ENCODE assay signal across 19 cellular contexts in genomic region chr3:18827664-18828063, GRCh38.
DNase-seq lines count a peak whose midpoint lies in the region; ATAC-seq, FAIRE-seq and TF ChIP-seq lines count a peak whose summit lies in the region.
"Had no signal": no experiment of that assay in that cellular context is flagged by ENCODE, and none has a peak within 500 bp of the region (broad histone marks: within the 10 kb centered on the region; RNA-seq: fewer than 3 reads in every experiment).

No MANE protein-coding gene starts in this region.

- no peak overlapping the region for H3K4me3 Mint-ChIP-seq in activated T-cell treated with anti-CD3 and anti-CD28 coated beads, Interleukin-2, amount 50 U/mL, for 72 hours
- H3K4me3 Mint-ChIP-seq in activated CD8-positive, alpha-beta T cell treated with anti-CD3 and anti-CD28 coated beads, Interleukin-2, amount 10 ng/mL, durations not matched to agents 7 days and 5 days: no peak overlapping the region
- no peak overlapping the region for H3K4me3 Mint-ChIP-seq in stimulated activated effector memory CD8-positive, alpha-beta T cell treated with anti-CD3 and anti-CD28 coated beads, Interleukin-12 subunit alpha, Interleukin-12 subunit beta, amount 100 ng/mL, for 72 hours
- H3K4me3 Mint-ChIP-seq: GM23338 had no signal

- no peak overlapping the region for H3K27ac Mint-ChIP-seq in activated T-cell treated with anti-CD3 and anti-CD28 coated beads, Interleukin-2, amount 50 U/mL, for 72 hours
- no peak overlapping the region for H3K27ac Mint-ChIP-seq in activated CD8-positive, alpha-beta T cell treated with anti-CD3 and anti-CD28 coated beads, Interleukin-2, amount 10 ng/mL, durations not matched to agents 7 days and 5 days
- no peak overlapping the region for H3K27ac Mint-ChIP-seq in stimulated activated effector memory CD8-positive, alpha-beta T cell treated with anti-CD3 and anti-CD28 coated beads, Interleukin-12 subunit alpha, Interleukin-12 subunit beta, amount 100 ng/mL, for 72 hours
- H3K27ac Mint-ChIP-seq: GM23338 had no signal

- H3K27me3 Mint-ChIP-seq in activated T-cell treated with anti-CD3 and anti-CD28 coated beads, Interleukin-2, amount 50 U/mL, for 72 hours (ENCODE audit: low read depth): no peaks in the 10 kb centered on the region
- H3K27me3 Mint-ChIP-seq in activated CD8-positive, alpha-beta T cell treated with anti-CD3 and anti-CD28 coated beads, Interleukin-2, amount 10 ng/mL, durations not matched to agents 7 days and 5 days (ENCODE audit: low read depth): no peaks in the 10 kb centered on the region

- POLR2A ChIA-PET in activated CD8-positive, alpha-beta T cell treated with anti-CD3 and anti-CD28 coated beads, Interleukin-2, amount 10 ng/mL, durations not matched to agents 7 days and 5 days (lab: Charles Lee): no interaction called here

- no peak for FAIRE-seq in H54 (lab: Jason Lieb, UNC)

- H3K36me3 Mint-ChIP-seq in activated T-cell treated with anti-CD3 and anti-CD28 coated beads, Interleukin-2, amount 50 U/mL, for 72 hours (ENCODE audit: insufficient read depth in 2 of 2): no peaks in the 10 kb centered on the region
- no peaks in the 10 kb centered on the region for H3K36me3 Mint-ChIP-seq in activated CD8-positive, alpha-beta T cell treated with anti-CD3 and anti-CD28 coated beads, Interleukin-2, amount 10 ng/mL, durations not matched to agents 7 days and 5 days (ENCODE audit: low read depth)
- no peaks in the 10 kb centered on the region for H3K36me3 Mint-ChIP-seq in stimulated activated effector memory CD8-positive, alpha-beta T cell treated with anti-CD3 and anti-CD28 coated beads, Interleukin-12 subunit alpha, Interleukin-12 subunit beta, amount 100 ng/mL, for 72 hours

- DNase-seq in activated T-cell treated with anti-CD3 and anti-CD28 coated beads, Interleukin-2, amount 50 U/mL, for 72 hours: no peak
- no peak for DNase-seq in activated T-cell treated with anti-CD3 and anti-CD28 coated beads, Interleukin-2, amount 50 U/mL, for 1 hour
- DNase-seq in Kasumi-1 (lab: John Stamatoyannopoulos, UW) (peak; percentile 7 to 21), AG08396 (ENCODE audit: low spot score) (no peak), H54 (ENCODE audit: insufficient read length, low spot score) (no peak)
- no peak for DNase-seq in activated CD8-positive, alpha-beta T cell treated with anti-CD3 and anti-CD28 coated beads, Interleukin-2, amount 10 ng/mL, durations not matched to agents 7 days and 5 days
- DNase-seq in stimulated activated effector memory CD8-positive, alpha-beta T cell treated with anti-CD3 and anti-CD28 coated beads, Interleukin-12 subunit alpha, Interleukin-12 subunit beta, amount 100 ng/mL, for 72 hours (ENCODE audit: low spot score in 2 of 2): no peak
- DNase-seq: C1 segment of cervical spinal cord, DMS 273 treated with DMSO at 0.1 percent for 48 hours, GDM1, NCI-H1417 treated with DMSO at 0.1 percent for 48 hours, NCI-H187 treated with DMSO at 0.1 percent for 48 hours, NCI-H2227 treated with DMSO at 0.1 percent for 48 hours, NCI-H524, Peyer's patch, SW 1271 had no signal

- H3K9me3 Mint-ChIP-seq in activated T-cell treated with anti-CD3 and anti-CD28 coated beads, Interleukin-2, amount 50 U/mL, for 72 hours: no peaks in the 10 kb centered on the region
- no peaks in the 10 kb centered on the region for H3K9me3 Mint-ChIP-seq in activated CD8-positive, alpha-beta T cell treated with anti-CD3 and anti-CD28 coated beads, Interleukin-2, amount 10 ng/mL, durations not matched to agents 7 days and 5 days (ENCODE audit: insufficient read depth)
- no peaks in the 10 kb centered on the region for H3K9me3 Mint-ChIP-seq in stimulated activated effector memory CD8-positive, alpha-beta T cell treated with anti-CD3 and anti-CD28 coated beads, Interleukin-12 subunit alpha, Interleukin-12 subunit beta, amount 100 ng/mL, for 72 hours
- H3K9me3 Mint-ChIP-seq: GM23338 had no signal

- CTCF ChIA-PET in activated CD8-positive, alpha-beta T cell treated with anti-CD3 and anti-CD28 coated beads, Interleukin-2, amount 10 ng/mL, durations not matched to agents 7 days and 5 days (lab: Charles Lee): no interaction called here

- peaks cover 24% of the 10 kb centered on the region for H3K4me1 Mint-ChIP-seq in activated T-cell treated with anti-CD3 and anti-CD28 coated beads, Interleukin-2, amount 50 U/mL, for 72 hours (ENCODE audit: low read depth)
- H3K4me1 Mint-ChIP-seq in activated CD8-positive, alpha-beta T cell treated with anti-CD3 and anti-CD28 coated beads, Interleukin-2, amount 10 ng/mL, durations not matched to agents 7 days and 5 days (ENCODE audit: low read depth): peaks cover 12% of the 10 kb centered on the region
- peaks cover 6% of the 10 kb centered on the region for H3K4me1 Mint-ChIP-seq in stimulated activated effector memory CD8-positive, alpha-beta T cell treated with anti-CD3 and anti-CD28 coated beads, Interleukin-12 subunit alpha, Interleukin-12 subunit beta, amount 100 ng/mL, for 72 hours
- H3K4me1 Mint-ChIP-seq: GM23338 had no signal

- no peak for TF ChIP-seq POLR2A in H54 (IDR thresholded peaks at IDR 0.05; ENCODE audit: low read depth, low read length)

- ATAC-seq in activated T-cell treated with anti-CD3 and anti-CD28 coated beads, Interleukin-2, amount 50 U/mL, for 72 hours (replicated peaks in 1 of 2): peak; percentile 18 to 26
- ATAC-seq in activated CD8-positive, alpha-beta T cell treated with anti-CD3 and anti-CD28 coated beads, Interleukin-2, amount 10 ng/mL, durations not matched to agents 7 days and 5 days: peak; percentile 53
- ATAC-seq in stimulated activated effector memory CD8-positive, alpha-beta T cell treated with anti-CD3 and anti-CD28 coated beads, Interleukin-12 subunit alpha, Interleukin-12 subunit beta, amount 100 ng/mL, for 72 hours: peak; percentile 53
- ATAC-seq in HG02870 (IDR thresholded peaks at IDR 0.05; ENCODE audit: unreplicated experiment): no peak
- ATAC-seq: GM23338, HCT116 had no signal

Comparison
In these comparisons a context has a peak if more than half of its experiments do, and no peak if none do; other contexts are left out.
1. DNase-seq: peak in Kasumi-1 (2 of 2); none in activated T-cell treated with anti-CD3 and anti-CD28 coated beads, Interleukin-2, amount 50 U/mL, for 72 hours (0 of 2), activated T-cell treated with anti-CD3 and anti-CD28 coated beads, Interleukin-2, amount 50 U/mL, for 1 hour (single experiment), activated CD8-positive, alpha-beta T cell treated with anti-CD3 and anti-CD28 coated beads, Interleukin-2, amount 10 ng/mL, durations not matched to agents 7 days and 5 days (single experiment), stimulated activated effector memory CD8-positive, alpha-beta T cell treated with anti-CD3 and anti-CD28 coated beads, Interleukin-12 subunit alpha, Interleukin-12 subunit beta, amount 100 ng/mL, for 72 hours (0 of 2), AG08396 (single experiment) and H54 (single experiment).